15 cellular contexts compared by ENCODE assay signal in the genomic region with DNA sequence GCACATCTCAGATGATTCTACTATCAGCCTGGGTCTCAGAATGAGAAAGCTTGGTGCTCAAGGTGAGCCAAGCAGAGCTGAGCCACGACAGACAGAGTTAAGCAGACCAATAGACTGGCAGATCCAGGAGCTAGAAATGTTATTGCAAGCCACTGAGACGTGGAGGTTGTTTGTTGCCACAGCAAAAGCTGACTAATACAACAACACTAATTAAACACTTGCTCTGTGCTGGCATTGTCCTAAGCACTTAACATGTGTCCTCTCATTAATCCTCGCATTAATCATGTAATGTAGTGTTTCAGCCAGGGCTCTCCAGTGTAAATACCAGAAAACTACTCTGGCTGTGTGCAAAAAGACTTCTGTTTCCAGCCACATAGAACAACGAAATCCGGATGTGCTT. TPM values are rescaled to one million over a fixed set of nuclear protein-coding genes. Genes with fewer than 3 reads are reported as not detected.
DNase-seq lines count a peak whose midpoint lies in the region; ATAC-seq and TF ChIP-seq lines count a peak whose summit lies in the region.
"Had no signal": no experiment of that assay in that cellular context is flagged by ENCODE, and none has a peak within 500 bp of the region (broad histone marks: within the 10 kb centered on the region; RNA-seq: fewer than 3 reads in every experiment).

No MANE protein-coding gene starts in this region.

- H3K36me3 ChIP-seq in colonic mucosa = no peaks in the 10 kb centered on the region
- H3K36me3 ChIP-seq: MG63 had no signal

- H3K9me3 ChIP-seq in colonic mucosa = no peaks in the 10 kb centered on the region
- H3K9me3 ChIP-seq: A549, MG63 had no signal

- H3K4me3 ChIP-seq in colonic mucosa = no peak overlapping the region
- H3K4me3 ChIP-seq: A549, MG63 had no signal

- H3K27me3 ChIP-seq in foreskin keratinocyte (peaks cover 39% of the 10 kb centered on the region), colonic mucosa (no peaks in the 10 kb centered on the region)

- H3K4me1 ChIP-seq in foreskin keratinocyte = no peaks in the 10 kb centered on the region
- H3K4me1 ChIP-seq in colonic mucosa = no peaks in the 10 kb centered on the region
- H3K4me1 ChIP-seq: A549 had no signal

- H3K9ac ChIP-seq in colonic mucosa (ENCODE audit: low read depth in 2 of 2, low read length in 2 of 2) = no peak overlapping the region

- DNase-seq in NCI-H748 (lab: John Stamatoyannopoulos, UW; ENCODE audit: unreplicated experiment) (peak; percentile 6), NCI-H748 treated with DMSO at 0.1 percent for 48 hours (lab: John Stamatoyannopoulos, UW) (no peak), RKO (ENCODE audit: low spot score) (peak; percentile 23), foreskin keratinocyte (no peak), C1 segment of cervical spinal cord (lab: John Stamatoyannopoulos, UW) (no peak), colonic mucosa (no peak)
- no peak for DNase-seq in activated CD4-positive, CD25-positive, alpha-beta regulatory T cell treated with anti-CD3 and anti-CD28 coated beads, Interleukin-2, amount 50 U/mL, for 72 hours
- DNase-seq: H7, MG63, NCI-H1105, NCI-H187 treated with DMSO at 0.1 percent for 48 hours, NCI-H526, SHP77 treated with DMSO at 0.1 percent for 48 hours had no signal

- H3K27ac ChIP-seq in foreskin keratinocyte = no peak overlapping the region
- H3K27ac ChIP-seq in colonic mucosa = no peak overlapping the region
- H3K27ac ChIP-seq: A549 had no signal

- peak; percentile 35 for ATAC-seq in foreskin keratinocyte
- ATAC-seq: A549 had no signal

- intact Hi-C loops in colonic mucosa (cut with DNase I) = no loop called here

- no peak for TF ChIP-seq CTCF in foreskin keratinocyte (conservative IDR thresholded peaks at IDR 0.05)
- TF ChIP-seq CTCF in colonic mucosa (IDR thresholded peaks at IDR 0.05) = no peak

RNA-seq across cellular contexts. Expression of a gene that starts 11.6 kb away (rescaled TPM):
- total RNA-seq in foreskin keratinocyte = not detected in 2 replicates
- 0.03 and 0.17 TPM in 2 replicates for polyA plus RNA-seq in foreskin keratinocyte
- total RNA-seq in colonic mucosa = not detected
- polyA plus RNA-seq: CD14-positive monocyte had no signal

Comparison
In these comparisons a context has a peak if more than half of its experiments do, and no peak if none do; other contexts are left out.
1. DNase-seq: peak in NCI-H748 (single experiment) and RKO (single experiment); none in NCI-H748 treated with DMSO at 0.1 percent for 48 hours (single experiment), foreskin keratinocyte (0 of 2), activated CD4-positive, CD25-positive, alpha-beta regulatory T cell treated with anti-CD3 and anti-CD28 coated beads, Interleukin-2, amount 50 U/mL, for 72 hours (single experiment), C1 segment of cervical spinal cord (0 of 14) and colonic mucosa (single experiment).